In genomic region chr4:127730142-127730913, GRCh38 we compare ENCODE assay signal across 26 cellular contexts. TPM values are rescaled to one million over a fixed set of nuclear protein-coding genes. Genes with fewer than 3 reads are reported as not detected.
DNase-seq lines count a peak whose midpoint lies in the region; ATAC-seq, FAIRE-seq and TF ChIP-seq lines count a peak whose summit lies in the region.
"Had no signal": no experiment of that assay in that cellular context is flagged by ENCODE, and none has a peak within 500 bp of the region (broad histone marks: within the 10 kb centered on the region; RNA-seq: fewer than 3 reads in every experiment).

Gene SLC25A31 (plus strand): TSS chr4:127730400. CDS start chr4:127730546, 146 bp downstream.

- H3K79me2 ChIP-seq in GM23338 (replicated peaks; ENCODE audit: insufficient read depth) (no peaks in the 10 kb centered on the region), HepG2 (ENCODE audit: insufficient read depth, low read length) (no peaks in the 10 kb centered on the region), MM.1S (ENCODE audit: low read length) (no peaks in the 10 kb centered on the region)

- no peak within 1 kb of the TSS for H3K4me2 ChIP-seq in GM23338
- no peak within 1 kb of the TSS for H3K4me2 ChIP-seq in HepG2 (ENCODE audit: low read depth, low read length)
- no peak within 1 kb of the TSS for H3K4me2 ChIP-seq in MM.1S (ENCODE audit: low read depth, low read length)
- H3K4me2 ChIP-seq: BLaER1 had no signal

- no peak within 1 kb of the TSS for H3K27ac ChIP-seq in GM23338 (ENCODE audit: low read depth)
- no peak within 1 kb of the TSS for H3K27ac ChIP-seq in HepG2 (ENCODE audit: extremely low read length, insufficient read depth, low read length)
- peak within 1 kb of the TSS in 1 of 2 donors; percentile 43 for H3K27ac ChIP-seq in testis
- H3K27ac ChIP-seq in MM.1S (ENCODE audit: low read length), result no peak within 1 kb of the TSS
- H3K27ac ChIP-seq: BLaER1, HL-60 had no signal

- POLR2A ChIA-PET in WTC11 (lab: Charles Lee) (no interaction called here), HepG2 (lab: Yijun Ruan, JAX) (no interaction called here)

- H3K36me3 Mint-ChIP-seq in GM23338 (ENCODE audit: low read depth), result no peaks in the 10 kb centered on the region; the same call in 2 of the 3 replicates
- H3K36me3 Mint-ChIP-seq in WTC11, result no peaks in the 10 kb centered on the region
- H3K36me3 Mint-ChIP-seq: CD4-positive, CD25-positive, alpha-beta regulatory T cell had no signal

- H3K36me3 ChIP-seq in GM23338 (ENCODE audit: insufficient read depth) (no peaks in the 10 kb centered on the region), HepG2 (replicated peaks in 1 of 2; ENCODE audit: control insufficient read depth in 1 of 2, insufficient read depth in 2 of 2, low read length in 2 of 2) (no peaks in the 10 kb centered on the region), testis (ENCODE audit: low read depth, missing control alignments) (no peaks in the 10 kb centered on the region), MM.1S (replicated peaks; ENCODE audit: insufficient read depth, low read length) (no peaks in the 10 kb centered on the region)
- H3K36me3 ChIP-seq: BLaER1 had no signal

- H3K9me3 Mint-ChIP-seq in GM23338 (no peaks in the 10 kb centered on the region), WTC11 (no peaks in the 10 kb centered on the region)

- intact Hi-C loops in HepG2 (cut with micrococcal nuclease; ENCODE audit: unreplicated experiment), result loop anchor here (5.0 kb wide), 1 partner anchor 108 kb away; no protein-coding TSS in a partner anchor
- intact Hi-C loops in testis (cut with DNase I; ENCODE audit: low total_unique reads), result loop anchor here (5.0 kb wide), 1 partner anchor 128 kb away; no protein-coding TSS in a partner anchor

- no peaks in the 10 kb centered on the region for H3K27me3 Mint-ChIP-seq in GM23338 (ENCODE audit: insufficient read depth, low read depth, poor library complexity)
- no peaks in the 10 kb centered on the region for H3K27me3 Mint-ChIP-seq in WTC11 (ENCODE audit: low read depth)
- H3K27me3 Mint-ChIP-seq: CD4-positive, CD25-positive, alpha-beta regulatory T cell had no signal

- no peaks in the 10 kb centered on the region for H3F3A ChIP-seq in GM23338 (replicated peaks; ENCODE audit: low read depth)
- H3F3A ChIP-seq in MM.1S (ENCODE audit: insufficient read depth, low read length), result no peaks in the 10 kb centered on the region

- TF ChIP-seq EP300 in HepG2 (IDR thresholded peaks at IDR 0.05; ENCODE audit: low read depth in 2 of 2, low read length in 2 of 2) (no peak), HepG2 (CRISPR knock-in tag; IDR thresholded peaks at IDR 0.05; ENCODE audit: borderline replicate concordance) (no peak)

- BruUV-seq in HepG2 (replicated peaks; lab: Mats Ljungman, UMichigan), result no TSS peak

- TF ChIP-seq POLR2A in HepG2 (IDR thresholded peaks at IDR 0.05; ENCODE audit: insufficient read depth in 1 of 2, low read depth in 2 of 2, low read length in 2 of 2), result no peak
- no peak for TF ChIP-seq POLR2A in testis (IDR thresholded peaks at IDR 0.05)

- FAIRE-seq in HepG2 (lab: Jason Lieb, UNC), result no peak
- FAIRE-seq: A204.1, D721Med, GM19239, H54 had no signal

- H3K4me1 ChIP-seq in GM23338 (ENCODE audit: insufficient read depth) (no peaks in the 10 kb centered on the region), HepG2 (ENCODE audit: insufficient read depth, low read length) (no peaks in the 10 kb centered on the region), testis (no peaks in the 10 kb centered on the region), MM.1S (ENCODE audit: low read length) (no peaks in the 10 kb centered on the region)
- H3K4me1 ChIP-seq: BLaER1 had no signal

- H3K9ac ChIP-seq in HepG2 (ENCODE audit: insufficient read depth, low read depth, low read length) (no peak within 1 kb of the TSS), MM.1S (ENCODE audit: low read length) (no peak within 1 kb of the TSS)
- H3K9ac ChIP-seq: BLaER1 had no signal

- DNase-seq in GM23338 (ENCODE audit: low spot score) (peak; percentile 25), WTC11 (ENCODE audit: low spot score) (no peak), HepG2 (ENCODE audit: low spot score) (no peak), testis (peak; percentile 84), MM.1S (no peak), T-helper 2 cell (no peak)
- DNase-seq: CD4-positive, CD25-positive, alpha-beta regulatory T cell; Karpas-422; NCI-H1092 treated with DMSO at 0.1 percent for 48 hours; NCI-H1436; NCI-H187; NCI-H2081 treated with DMSO at 0.1 percent for 48 hours; NCI-H446; NCI-H526; NCI-H82; RPMI8226; SHP77 had no signal

- H3K9me3 ChIP-seq in HepG2 (ENCODE audit: low read length) (no peaks in the 10 kb centered on the region), testis (no peaks in the 10 kb centered on the region), MM.1S (replicated peaks; ENCODE audit: insufficient read depth, low read length) (no peaks in the 10 kb centered on the region)

- TF ChIP-seq RAD21 in HepG2 (CRISPR knock-in tag; IDR thresholded peaks at IDR 0.05), result no peak

- H3K27ac Mint-ChIP-seq in GM23338 (peak within 1 kb of the TSS; percentile 77; the same call in 1 of the 2 replicates), WTC11 (no peak within 1 kb of the TSS)
- H3K27ac Mint-ChIP-seq: CD4-positive, CD25-positive, alpha-beta regulatory T cell had no signal

- H3K4me3 ChIP-seq in GM23338, result no peak within 1 kb of the TSS
- no peak within 1 kb of the TSS for H3K4me3 ChIP-seq in HepG2 (replicated peaks in 1 of 3; ENCODE audit: insufficient read depth in 1 of 3, low read depth in 2 of 3, low read length in 3 of 3)
- peak within 1 kb of the TSS; percentile 46 to 61 for H3K4me3 ChIP-seq in testis
- H3K4me3 ChIP-seq in MM.1S (ENCODE audit: low read length), result no peak within 1 kb of the TSS
- H3K4me3 ChIP-seq: BLaER1 had no signal

- no peaks in the 10 kb centered on the region for H3K27me3 ChIP-seq in GM23338 (ENCODE audit: insufficient read depth)
- no peaks in the 10 kb centered on the region; a peak in 1 of 5 replicates for H3K27me3 ChIP-seq in HepG2 (ENCODE audit: control insufficient read depth in 1 of 2, insufficient read depth in 2 of 2, low read length in 2 of 2)
- no peaks in the 10 kb centered on the region for H3K27me3 ChIP-seq in testis
- H3K27me3 ChIP-seq in MM.1S (replicated peaks; ENCODE audit: insufficient read depth, low read length), result no peaks in the 10 kb centered on the region
- H3K27me3 ChIP-seq: BLaER1 had no signal

- in situ Hi-C loops in HepG2 (cut with HindIII; ENCODE audit: extremely low pct_ligation_motif_present, low pct_unique_long_range_greater_than_20kb), result loop anchor here (5.0 kb wide), 1 partner anchor 128 kb away; no protein-coding TSS in a partner anchor

- no peaks in the 10 kb centered on the region for H3K9me2 ChIP-seq in GM23338 (ENCODE audit: insufficient read depth)
- H3K9me2 ChIP-seq in MM.1S (replicated peaks; ENCODE audit: insufficient read depth, low read length), result no peaks in the 10 kb centered on the region

- H2AFZ ChIP-seq in GM23338 (no peak within 1 kb of the TSS), HepG2 (ENCODE audit: low read length) (no peak within 1 kb of the TSS), MM.1S (ENCODE audit: low read length) (no peak within 1 kb of the TSS)

- H4K20me1 ChIP-seq in GM23338 (replicated peaks; ENCODE audit: insufficient read depth) (no peaks in the 10 kb centered on the region), HepG2 (ENCODE audit: insufficient read depth, low read length) (no peaks in the 10 kb centered on the region), MM.1S (ENCODE audit: insufficient read depth, low read length) (no peaks in the 10 kb centered on the region)
- H4K20me1 ChIP-seq: BLaER1 had no signal

- no peak within 1 kb of the TSS for H3K4me3 Mint-ChIP-seq in GM23338
- H3K4me3 Mint-ChIP-seq in WTC11, result no peak within 1 kb of the TSS
- H3K4me3 Mint-ChIP-seq: CD4-positive, CD25-positive, alpha-beta regulatory T cell had no signal

- TF ChIP-seq CTCF in GM23338 (conservative IDR thresholded peaks at IDR 0.05; ENCODE audit: low read depth in 2 of 2), result no peak
- no peak for TF ChIP-seq CTCF in WTC11 (IDR thresholded peaks at IDR 0.05)
- no peak for TF ChIP-seq CTCF in HepG2 (CRISPR knock-in tag; IDR thresholded peaks at IDR 0.05)
- TF ChIP-seq CTCF in testis (IDR thresholded peaks at IDR 0.05), result no peak
- TF ChIP-seq CTCF in MM.1S (IDR thresholded peaks at IDR 0.05; ENCODE audit: low read length), result no peak

- WGBS in HepG2 (ENCODE audit: low lambda C conversion rate), result 84% methylated on average over 54 of the region's 64 CpGs
- WGBS in testis, 2 donors, result 75 to 83% methylated on average over 49 to 64 of the region's 64 CpGs

- H3K4me1 Mint-ChIP-seq in GM23338 (0 out of 3 replicates have a peak, but pooled peaks cover 3% of the 10 kb centered on the region), WTC11 (peaks cover 3% of the 10 kb centered on the region; the same call in 1 of the 2 replicates)
- H3K4me1 Mint-ChIP-seq: CD4-positive, CD25-positive, alpha-beta regulatory T cell had no signal

- CTCF ChIA-PET in WTC11 (lab: Charles Lee) (no interaction called here), HepG2 (lab: Yijun Ruan, JAX; ENCODE audit: low intra/inter-chr PET ratio, low total read pairs) (interaction anchor here (2.7 kb wide), 1 partner anchor 125 kb away, joined by 43 read pairs; no protein-coding TSS in a partner anchor)

- ATAC-seq in GM23338 (peak; percentile 36; the same call in 1 of the 3 replicates), WTC11 (peak; percentile 11; the same call in 1 of the 2 replicates), HepG2 (no peak), HG03432 (IDR thresholded peaks at IDR 0.05; ENCODE audit: unreplicated experiment) (no peak)

RNA-seq across cellular contexts. Expression of gene SLC25A31, which starts in this region (rescaled TPM):
- total RNA-seq in GM23338 (2014; rRNA removed; shearing (Covaris generic)), result not detected in 2 replicates
- polyA plus RNA-seq in GM23338 (2016; fragmentation: Nextera tagmentation; extraction: Ambion mirVana), result not detected in 2 replicates
- not detected in 3 replicates for total RNA-seq in WTC11 (2021)
- 0.04 TPM in 1 of 2 replicates, not detected in the other for total RNA-seq in HepG2 (2016; rRNA removed; fragmentation: Illumina TruSeq; extraction: Trizol)
- not detected in 2 replicates for total RNA-seq in HepG2 (2016; cell fraction: cytosol; rRNA removed; fragmentation: Illumina TruSeq; extraction: Trizol; ENCODE audit: low read depth)
- total RNA-seq in HepG2 (2016; cell fraction: insoluble cytoplasmic fraction; rRNA removed; fragmentation: Illumina TruSeq; extraction: Trizol), result not detected in 2 replicates
- total RNA-seq in HepG2 (2016; cell fraction: membrane; rRNA removed; fragmentation: Illumina TruSeq; extraction: Trizol), result not detected in 2 replicates
- not detected in 2 replicates for total RNA-seq in HepG2 (2016; cell fraction: nucleus; rRNA removed; fragmentation: Illumina TruSeq; extraction: Trizol)
- polyA plus RNA-seq in HepG2 (2011; rRNA removed), result not detected in 2 replicates
- not detected in 2 replicates for polyA plus RNA-seq in HepG2 (2011; cell fraction: cytosol; rRNA removed)
- not detected in 2 replicates for polyA plus RNA-seq in HepG2 (2011; cell fraction: nucleus; rRNA removed)
- not detected in 2 replicates for polyA plus RNA-seq in HepG2 (2012)
- polyA plus RNA-seq in HepG2 (2016; cell fraction: cytosol; fragmentation: Illumina TruSeq; extraction: Trizol; ENCODE audit: low read depth), result not detected in 2 replicates
- not detected in 2 replicates for polyA plus RNA-seq in HepG2 (2016; cell fraction: insoluble cytoplasmic fraction; fragmentation: Illumina TruSeq; extraction: Trizol; ENCODE audit: low read depth)
- polyA plus RNA-seq in HepG2 (2016; cell fraction: membrane; fragmentation: Illumina TruSeq; extraction: Trizol; ENCODE audit: low read depth), result not detected in 2 replicates
- polyA plus RNA-seq in HepG2 (2016; cell fraction: nucleus; fragmentation: Illumina TruSeq; extraction: Trizol; ENCODE audit: insufficient read depth, low read depth), result not detected in 2 replicates
- polyA minus RNA-seq in HepG2 (2011; rRNA and poly(A)+ RNA removed; ENCODE audit: low replicate concordance), result not detected in 2 replicates
- polyA minus RNA-seq in HepG2 (2011; cell fraction: cytosol; rRNA and poly(A)+ RNA removed), result not detected in 2 replicates
- polyA minus RNA-seq in HepG2 (2011; cell fraction: nucleus; rRNA and poly(A)+ RNA removed), result not detected in 2 replicates
- 10 to 100 TPM; 23.4 to 28.1 TPM for total RNA-seq in testis
- 92.2 TPM for polyA plus RNA-seq in testis (ENCODE audit: insufficient read depth, low read depth, low replicate concordance)
- total RNA-seq: CD4-positive, CD25-positive, alpha-beta regulatory T cell; SK-MEL-5 had no signal
- polyA plus RNA-seq: AG04450; CD4-positive, CD25-positive, alpha-beta regulatory T cell had no signal

Comparison
In these comparisons a context has a peak if more than half of its experiments do, and no peak if none do; other contexts are left out.
1. RNA of gene SLC25A31 (total RNA-seq): 23.4 to 28.1 TPM in testis; 0.04 TPM in HepG2, not detected in GM23338 and not detected in WTC11; every median in the first group is over 10 times any median in the second.
2. RNA of gene SLC25A31 (polyA plus RNA-seq): 92.2 TPM in testis (single experiment); not detected in GM23338 and not detected in HepG2; every median in the first group is over 10 times any median in the second.
3. Peak in DNase-seq and ATAC-seq in GM23338; RNA of the gene not detected or under 1 TPM.
4. Peak in ATAC-seq in WTC11; RNA of the gene not detected or under 1 TPM.
5. H3K4me3 ChIP-seq: peak in testis (2 of 2); none in GM23338 (single experiment), HepG2 (0 of 3) and MM.1S (single experiment).